Comparison of ENCODE assay signal across 20 cellular contexts in the genomic region with DNA sequence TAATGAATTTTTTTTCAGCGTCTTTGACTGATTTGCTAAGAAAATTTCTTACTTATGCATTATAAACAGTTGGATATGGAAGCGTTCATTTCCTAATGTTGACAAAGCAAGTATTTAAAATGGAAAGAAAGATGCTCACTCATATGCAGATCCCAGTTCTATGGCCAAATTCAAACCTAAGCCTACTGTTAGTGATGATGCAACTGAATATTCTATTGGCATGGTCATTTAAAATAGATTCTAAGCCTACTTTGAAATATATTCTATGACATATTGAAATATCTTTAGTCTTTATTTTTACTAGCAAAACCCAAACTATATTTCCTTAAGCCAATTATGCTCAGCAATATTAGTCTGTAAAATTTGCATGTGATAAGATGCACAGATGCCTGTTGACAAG.
A peak's percentile ranks its signal among the peaks of the same experiment; 100 is the strongest.
DNase-seq lines count a peak whose midpoint lies in the region; ATAC-seq, FAIRE-seq and TF ChIP-seq lines count a peak whose summit lies in the region.
"Had no signal": no experiment of that assay in that cellular context is flagged by ENCODE, and none has a peak within 500 bp of the region (broad histone marks: within the 10 kb centered on the region; RNA-seq: fewer than 3 reads in every experiment).

No MANE protein-coding gene starts in this region.

- no peak for TF ChIP-seq EP300 in H1 (IDR thresholded peaks at IDR 0.05; ENCODE audit: borderline replicate concordance in 1 of 2, low read depth in 2 of 2, low read length in 2 of 2)

- no peaks in the 10 kb centered on the region for H3K27me3 ChIP-seq in KMS-11 (ENCODE audit: insufficient read depth, low read depth)
- H3K27me3 ChIP-seq in H1 (replicated peaks in 1 of 4; ENCODE audit: control insufficient read depth in 3 of 4, extremely low read depth in 1 of 4, insufficient read depth in 3 of 4, low read length in 3 of 4): peaks cover 0 to 1% (median 0%) of the 10 kb centered on the region in 4 experiments; a peak in 1 of 7 replicates
- no peaks in the 10 kb centered on the region for H3K27me3 ChIP-seq in heart right ventricle

- H4K91ac ChIP-seq in H1 (replicated peaks; ENCODE audit: insufficient read length, low read length): no peak overlapping the region

- H3K27ac ChIP-seq in KMS-11 (no peak overlapping the region), H1 (ENCODE audit: low read depth, low read length) (no peak overlapping the region), heart right ventricle (no peak overlapping the region)
- H3K27ac ChIP-seq: A549 had no signal

- H3K14ac ChIP-seq in H1 (ENCODE audit: insufficient read length): no peak overlapping the region

- H3K9me3 ChIP-seq in H1 (ENCODE audit: insufficient read depth in 2 of 2, low read depth in 1 of 2, low read length in 1 of 2): no peaks in the 10 kb centered on the region
- peaks cover 0 to 14% (median 0%) of the 10 kb centered on the region in 11 donors for H3K9me3 ChIP-seq in heart right ventricle
- H3K9me3 ChIP-seq: A549 had no signal

- H3K4me2 ChIP-seq in KMS-11 (peak overlapping the region; percentile 17; the same call in 1 of the 2 replicates), H1 (ENCODE audit: insufficient read depth in 1 of 2, low read depth in 2 of 2, low read length in 2 of 2) (no peak overlapping the region)
- H3K4me2 ChIP-seq: A549 had no signal

- CTCF ChIA-PET in H1 (lab: Charles Lee; ENCODE audit: partially characterized antibody): interaction anchor here (5.4 kb wide), 1 partner anchor 88 kb away, joined by 32 read pairs; no protein-coding TSS in a partner anchor

- H4K20me1 ChIP-seq in KMS-11 (ENCODE audit: insufficient read depth): no peaks in the 10 kb centered on the region
- H4K20me1 ChIP-seq in H1 (replicated peaks in 1 of 2; ENCODE audit: control insufficient read depth in 1 of 2, insufficient read depth in 2 of 2, low read length in 2 of 2): no peaks in the 10 kb centered on the region

- TF ChIP-seq RAD21 in H1 (IDR thresholded peaks at IDR 0.05 in 1 of 2, conservative IDR thresholded peaks at IDR 0.05 in 1 of 2; ENCODE audit: low read depth in 2 of 2, low read length in 2 of 2): no peak

- H2BK20ac ChIP-seq in H1 (ENCODE audit: low read length): no peak overlapping the region

- 72% methylated on average over 2 of the region's 2 CpGs; no CpG with 5 or more reads in 1 of the 2 experiments for WGBS in H1 (ENCODE audit: extremely low coverage in 1 of 2, insufficient coverage in 1 of 2, insufficient read length in 1 of 2, insufficient replicate concordance in 2 of 2, low coverage in 1 of 2, low lambda C conversion rate in 2 of 2, missing lambda C conversion rate in 1 of 2), 2 experiments
- WGBS in heart right ventricle, 2 donors: 95 to 99% methylated on average over 2 of the region's 2 CpGs

- H3K79me1 ChIP-seq in H1 (ENCODE audit: low read depth, low read length): no peaks in the 10 kb centered on the region

- ATAC-seq in GM19395 (IDR thresholded peaks at IDR 0.05; ENCODE audit: unreplicated experiment) (no peak), heart right ventricle (no peak)
- ATAC-seq: A549 had no signal

- H3K4me3 ChIP-seq in KMS-11 (IDR thresholded peaks at IDR 0.05; ENCODE audit: insufficient read depth, low read depth, low read length) (no peak overlapping the region), H1 (ENCODE audit: extremely low read depth in 1 of 4, insufficient read depth in 2 of 4, low read depth in 3 of 4, low read length in 4 of 4) (no peak overlapping the region), heart right ventricle (no peak overlapping the region)
- H3K4me3 ChIP-seq: A549 had no signal

- TF ChIP-seq POLR2A in H1 (IDR thresholded peaks at IDR 0.05; ENCODE audit: control extremely low read depth in 1 of 2, low read depth in 2 of 2, low read length in 2 of 2): no peak

- no peak overlapping the region for H2AFZ ChIP-seq in KMS-11 (ENCODE audit: low read depth)
- no peak overlapping the region for H2AFZ ChIP-seq in H1 (ENCODE audit: low read length)

- intact Hi-C loops in heart right ventricle (cut with DNase I): loop anchor here in 8 of 10 donors (5.0 to 10.0 kb wide), 3 partner anchors 79 to 89 kb away; no protein-coding TSS in a partner anchor

- H3K36me3 ChIP-seq in KMS-11 (ENCODE audit: insufficient read depth) (no peaks in the 10 kb centered on the region), H1 (ENCODE audit: control insufficient read depth in 2 of 4, insufficient read depth in 4 of 4, low read length in 3 of 4) (peaks cover 0 to 3% (median 0%) of the 10 kb centered on the region in 4 experiments; a peak in 1 of 8 replicates), heart right ventricle (peaks cover 0 to 16% (median 4%) of the 10 kb centered on the region in 9 donors)

- H2BK5ac ChIP-seq in H1 (ENCODE audit: low read depth, low read length): no peak overlapping the region

- no peak overlapping the region for H2AK5ac ChIP-seq in H1 (ENCODE audit: low read depth, low read length)

- FAIRE-seq in GM19239 (lab: Jason Lieb, UNC) (peak; percentile 28), H1 (lab: Jason Lieb, UNC) (no peak)
- FAIRE-seq: A549, GM12891 had no signal

- H3K79me2 ChIP-seq in KMS-11 (ENCODE audit: insufficient read depth, low read depth): no peaks in the 10 kb centered on the region
- H3K79me2 ChIP-seq in H1 (ENCODE audit: control insufficient read depth in 1 of 2, insufficient read depth in 2 of 2, low read length in 2 of 2): no peaks in the 10 kb centered on the region

- TF ChIP-seq CTCF in KMS-11 (conservative IDR thresholded peaks at IDR 0.05; ENCODE audit: low read depth, low read length) (no peak), H1 (IDR thresholded peaks at IDR 0.05; ENCODE audit: control extremely low read depth in 1 of 3, insufficient read depth in 1 of 3, low read depth in 1 of 3, low read length in 3 of 3) (no peak), heart right ventricle (IDR thresholded peaks at IDR 0.05) (no peak)

- no peaks in the 10 kb centered on the region for H3K23me2 ChIP-seq in H1 (ENCODE audit: low read depth, low read length)

- no peak overlapping the region for H4K8ac ChIP-seq in H1 (ENCODE audit: extremely low read depth, insufficient read depth, low read length)

- H3K4me1 ChIP-seq in KMS-11 (ENCODE audit: low read depth, poor library complexity, severe bottlenecking) (peaks cover 44% of the 10 kb centered on the region), H1 (replicated peaks in 1 of 4; ENCODE audit: control insufficient read depth in 3 of 4, insufficient read depth in 4 of 4, low read length in 3 of 4) (peaks cover 0 to 8% (median 0%) of the 10 kb centered on the region in 4 experiments; a peak in 2 of 7 replicates), heart right ventricle (peaks cover 0 to 26% (median 0%) of the 10 kb centered on the region in 9 donors)

- no peak overlapping the region for H2BK120ac ChIP-seq in H1 (replicated peaks; ENCODE audit: low read depth, low read length)

- H3K18ac ChIP-seq in H1 (ENCODE audit: extremely low read depth, low read length): no peak overlapping the region

- H2BK12ac ChIP-seq in H1 (ENCODE audit: low read depth, low read length): no peak overlapping the region

- no peak overlapping the region for H3K4ac ChIP-seq in H1 (replicated peaks; ENCODE audit: insufficient read length, low read depth, low read length)

- no peak for DNase-seq in GM19239 (ENCODE audit: insufficient read length, low spot score)
- no peak for DNase-seq in H1 (ENCODE audit: low read depth in 1 of 2, low spot score in 2 of 2)
- DNase-seq in heart right ventricle: no peak
- no peak for DNase-seq in NCI-H2081 (lab: John Stamatoyannopoulos, UW)
- DNase-seq in NCI-H2227 (lab: John Stamatoyannopoulos, UW; ENCODE audit: unreplicated experiment): no peak
- DNase-seq: 8988T; C1 segment of cervical spinal cord; Calu3; CD4-positive, alpha-beta memory T cell; COR-L47; DMS53; DMS79 treated with DMSO at 0.1 percent for 48 hours; GF-D8; GOT3; H7; HCEC 1CT had no signal

- H3K56ac ChIP-seq in H1 (replicated peaks; ENCODE audit: insufficient read length, low read depth, low read length): no peak overlapping the region

- POLR2A ChIA-PET in H1 (lab: Charles Lee; ENCODE audit: partially characterized antibody): no interaction called here

- H3K23ac ChIP-seq in H1 (ENCODE audit: insufficient read length): no peak overlapping the region

- no peak overlapping the region for H4K5ac ChIP-seq in H1 (ENCODE audit: insufficient read length, low read depth, low read length)

- H3K9ac ChIP-seq in KMS-11 (no peak overlapping the region), H1 (replicated peaks in 1 of 4; ENCODE audit: extremely low read depth in 1 of 4, low read depth in 3 of 4, low read length in 3 of 4) (no peak overlapping the region)

- H2BK15ac ChIP-seq in H1 (ENCODE audit: low read length): no peak overlapping the region

TF ChIP-seq in H1, 55 proteins besides CTCF, POLR2A, EP300 and RAD21:
- TF ChIP-seq, protein P1, sequence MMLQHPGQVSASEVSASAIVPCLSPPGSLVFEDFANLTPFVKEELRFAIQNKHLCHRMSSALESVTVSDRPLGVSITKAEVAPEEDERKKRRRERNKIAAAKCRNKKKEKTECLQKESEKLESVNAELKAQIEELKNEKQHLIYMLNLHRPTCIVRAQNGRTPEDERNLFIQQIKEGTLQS (IDR thresholded peaks at IDR 0.05; ENCODE audit: insufficient read depth, low read depth, low read length): peak; percentile 16; the same call in 1 of the 2 replicates
- TF ChIP-seq CHD2 (IDR thresholded peaks at IDR 0.05; ENCODE audit: low read length) (no peak), CEBPB (IDR thresholded peaks at IDR 0.05; ENCODE audit: low read depth, low read length) (peak; percentile 62; the same call in 1 of the 2 replicates)
